ENCODE assay signal across 23 cellular contexts in the genomic region with DNA sequence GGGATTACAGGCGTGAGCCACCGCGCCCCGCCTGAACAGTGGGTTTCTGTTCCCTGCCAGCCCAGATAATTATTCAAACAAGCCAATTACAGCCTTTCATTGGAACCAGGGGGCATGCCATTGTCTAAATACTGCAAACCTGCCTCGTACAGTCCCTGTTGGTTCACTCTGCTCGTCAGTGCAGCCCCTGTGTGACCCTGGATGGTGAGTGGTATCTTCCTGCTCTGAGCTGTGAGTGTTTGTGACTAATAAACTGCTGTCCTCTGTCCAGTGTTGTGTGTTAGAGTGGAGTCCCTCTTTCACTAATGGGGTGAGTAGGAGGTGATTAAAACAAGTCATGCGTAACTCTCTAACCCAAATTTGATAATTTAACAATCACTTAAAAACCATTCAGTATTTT.
"Had no signal": no experiment of that assay in that cellular context is flagged by ENCODE, and none has a peak within 500 bp of the region (broad histone marks: within the 10 kb centered on the region; RNA-seq: fewer than 3 reads in every experiment).

No MANE protein-coding gene starts in this region.

- H3K27ac ChIP-seq: SK-N-MC, VCaP had no signal

- DNase-seq: activated CD4-positive, alpha-beta T cell treated with anti-CD3 and anti-CD28 coated beads, Interleukin-2, amount 50 U/mL, for 1 hour; activated CD4-positive, CD25-positive, alpha-beta regulatory T cell; activated CD8-positive, alpha-beta memory T cell treated with anti-CD3 and anti-CD28 coated beads, Interleukin-2, amount 50 U/mL, for 4 hours; activated CD8-positive, alpha-beta T cell treated with anti-CD3 and anti-CD28 coated beads for 36 hours; activated gamma-delta T cell treated with Interleukin-2 at 50 U/mL for 16 hours; activated naive CD4-positive, alpha-beta T cell treated with anti-CD3 and anti-CD28 coated beads, Interleukin-2, amount 10 ng/mL, durations not matched to agents 7 days and 5 days; activated naive CD8-positive, alpha-beta T cell treated with anti-CD3 and anti-CD28 coated beads for 36 hours; activated T-cell treated with anti-CD3 and anti-CD28 coated beads, Interleukin-2, amount 50 U/mL, for 72 hours; cerebellar nuclear complex; Kasumi-1; KBM-7; NCI-H1048; NCI-H146; NCI-H187 treated with DMSO at 0.1 percent for 48 hours; NCI-H510A treated with DMSO at 0.1 percent for 48 hours; NCI-H774; RPMI8226; T-cell; T-helper 2 cell; T1000 had no signal

- H3K4me3 ChIP-seq: SK-N-MC had no signal

- ATAC-seq: activated CD8-positive, alpha-beta T cell treated with anti-CD3 and anti-CD28 coated beads for 36 hours; activated T-cell treated with anti-CD3 and anti-CD28 coated beads, Interleukin-2, amount 50 U/mL, for 72 hours; Right ventricle myocardium inferior; T-cell had no signal
